Comparison of ENCODE assay signal across 12 cellular contexts in genomic region chr7:80858141-80858903, GRCh38.
DNase-seq lines count a peak whose midpoint lies in the region; ATAC-seq, FAIRE-seq and TF ChIP-seq lines count a peak whose summit lies in the region.
"Had no signal": no experiment of that assay in that cellular context is flagged by ENCODE, and none has a peak within 500 bp of the region (broad histone marks: within the 10 kb centered on the region; RNA-seq: fewer than 3 reads in every experiment).

No MANE protein-coding gene starts in this region.

- TF ChIP-seq POLR2A in A549 (IDR thresholded peaks at IDR 0.05; ENCODE audit: low read length), result no peak
- no peak for TF ChIP-seq POLR2A in Peyer's patch (IDR thresholded peaks at IDR 0.05)
- TF ChIP-seq POLR2A in spleen (IDR thresholded peaks at IDR 0.05), result no peak

- peak overlapping the region; percentile 59 to 75 for H3K27ac ChIP-seq in A549
- H3K27ac ChIP-seq in heart right ventricle, result peak overlapping the region in 8 of 10 donors; percentile 18 to 63 (median 43)
- peak overlapping the region in 1 of 4 donors; percentile 42 for H3K27ac ChIP-seq in Peyer's patch
- H3K27ac ChIP-seq in spleen, result no peak overlapping the region
- H3K27ac ChIP-seq: adrenal gland, BLaER1 had no signal

- TF ChIP-seq EP300 in A549 (IDR thresholded peaks at IDR 0.05), result no peak

- WGBS in A549 (ENCODE audit: missing lambda C conversion rate), result 50% methylated on average over 3 of the region's 3 CpGs
- WGBS in heart right ventricle, 2 donors, result 64% methylated on average over 3 of the region's 3 CpGs
- 59 to 69% (median 62%) methylated on average over 3 of the region's 3 CpGs for WGBS in spleen, 5 donors

- TF ChIP-seq CTCF in A549 (IDR thresholded peaks at IDR 0.05) (no peak), GM20000 (IDR thresholded peaks at IDR 0.05; ENCODE audit: extremely low read depth, missing control alignments) (no peak), heart right ventricle (IDR thresholded peaks at IDR 0.05) (no peak), Peyer's patch (IDR thresholded peaks at IDR 0.05) (no peak), spleen (IDR thresholded peaks at IDR 0.05 in 8 of 11, conservative IDR thresholded peaks at IDR 0.05 in 3 of 11) (no peak)

- CTCF ChIA-PET in A549 (lab: Yijun Ruan, JAX), result interaction anchor here (1.0 kb wide), 1 partner anchor 17 kb away, joined by 3 read pairs; no protein-coding TSS in a partner anchor

- H3K4me3 ChIP-seq in A549, result no peak overlapping the region
- H3K4me3 ChIP-seq in heart right ventricle, result no peak overlapping the region
- H3K4me3 ChIP-seq in Peyer's patch, result no peak overlapping the region
- no peak overlapping the region for H3K4me3 ChIP-seq in spleen
- H3K4me3 ChIP-seq: adrenal gland, BLaER1 had no signal

- DNase-seq in A549 (ENCODE audit: low read depth in 1 of 2, low spot score in 1 of 2) (peak in 1 of 2 experiments; percentile 21), GM20000 (ENCODE audit: low spot score) (peak; percentile 7), RPMI7951 (ENCODE audit: low read depth) (peak; percentile 42), heart right ventricle (no peak), Peyer's patch (no peak), KBM-7 (no peak), spleen (no peak), GF-D8 (lab: John Stamatoyannopoulos, UW) (no peak)
- DNase-seq: activated CD4-positive, alpha-beta T cell treated with anti-CD3 and anti-CD28 coated beads for 48 hours; adrenal gland; KG1 had no signal

- TF ChIP-seq RAD21 in A549 (conservative IDR thresholded peaks at IDR 0.05 in 1 of 2, IDR thresholded peaks at IDR 0.05 in 1 of 2), result no peak

- in situ Hi-C loops in KBM-7 (cut with MboI; ENCODE audit: low pct_unique_long_range_greater_than_20kb, low sequenced_read_pairs), result no loop called here

- H3K27me3 ChIP-seq in heart right ventricle (no peaks in the 10 kb centered on the region), Peyer's patch (no peaks in the 10 kb centered on the region), spleen (replicated peaks in 1 of 7) (no peaks in the 10 kb centered on the region)
- H3K27me3 ChIP-seq: adrenal gland, BLaER1 had no signal

- intact Hi-C loops in heart right ventricle (cut with DNase I), result no loop called here
- intact Hi-C loops in spleen (cut with DNase I; ENCODE audit: low total_unique reads), result no loop called here

- H3K36me3 ChIP-seq in heart right ventricle (no peaks in the 10 kb centered on the region), Peyer's patch (no peaks in the 10 kb centered on the region), spleen (no peaks in the 10 kb centered on the region)
- H3K36me3 ChIP-seq: adrenal gland, BLaER1 had no signal

- POLR2A ChIA-PET in A549 (lab: Yijun Ruan, JAX), result no interaction called here

- H3K4me2 ChIP-seq in A549, result peak overlapping the region; percentile 69
- H3K4me2 ChIP-seq: BLaER1 had no signal

- H3K4me1 ChIP-seq in A549, result peaks cover 64% of the 10 kb centered on the region
- H3K4me1 ChIP-seq in heart right ventricle, result peaks cover 0 to 33% (median 5%) of the 10 kb centered on the region in 9 donors
- no peaks in the 10 kb centered on the region for H3K4me1 ChIP-seq in Peyer's patch
- no peaks in the 10 kb centered on the region for H3K4me1 ChIP-seq in spleen
- H3K4me1 ChIP-seq: adrenal gland, BLaER1 had no signal

- FAIRE-seq in A549 (lab: Jason Lieb, UNC), result peak; percentile 88

- peaks cover 7% of the 10 kb centered on the region; the same call in 2 of the 3 replicates for H3K9me3 ChIP-seq in A549
- peaks cover 0 to 7% (median 0%) of the 10 kb centered on the region in 11 donors for H3K9me3 ChIP-seq in heart right ventricle
- H3K9me3 ChIP-seq in Peyer's patch, result no peaks in the 10 kb centered on the region
- H3K9me3 ChIP-seq in spleen, result peaks cover 0 to 6% (median 0%) of the 10 kb centered on the region in 8 donors
- H3K9me3 ChIP-seq: adrenal gland, BLaER1 had no signal

- ATAC-seq in A549 (peak in 1 of 2 experiments; percentile 48; a peak in 3 of 6 replicates), heart right ventricle (peak in 5 of 8 donors; percentile 26 to 76 (median 52))

TF ChIP-seq in A549, 52 proteins besides CTCF, POLR2A, EP300 and RAD21:
- TF ChIP-seq FOSL2 (IDR thresholded peaks at IDR 0.05), result no peak
- TF ChIP-seq FOSL2 (CRISPR knock-in tag; IDR thresholded peaks at IDR 0.05), result peak; percentile 25; the same call in 1 of the 2 replicates
- TF ChIP-seq FOSB (CRISPR knock-in tag; IDR thresholded peaks at IDR 0.05), result no peak

Comparison
In these comparisons a context has a peak if more than half of its experiments do, and no peak if none do; other contexts are left out.
1. DNase-seq: peak in GM20000 (single experiment) and RPMI7951 (single experiment); none in heart right ventricle (0 of 2), Peyer's patch (0 of 3), KBM-7 (single experiment), spleen (single experiment) and GF-D8 (single experiment).
2. H3K27ac ChIP-seq: peak in A549 (2 of 2) and heart right ventricle (8 of 10); none in spleen (0 of 8).